ENCODE assay signal across 21 cellular contexts in genomic region chr4:18014269-18014668, GRCh38. TPM values are rescaled to one million over a fixed set of nuclear protein-coding genes. Genes with fewer than 3 reads are reported as not detected.
DNase-seq lines count a peak whose midpoint lies in the region; ATAC-seq and TF ChIP-seq lines count a peak whose summit lies in the region.
"Had no signal": no experiment of that assay in that cellular context is flagged by ENCODE, and none has a peak within 500 bp of the region (broad histone marks: within the 10 kb centered on the region; RNA-seq: fewer than 3 reads in every experiment).

No MANE protein-coding gene starts in this region.

- ATAC-seq in SK-N-SH treated with all-trans-retinoic acid at 6 μM for 48 hours, result no peak
- no peak for ATAC-seq in HG03159 (IDR thresholded peaks at IDR 0.05; ENCODE audit: unreplicated experiment)
- ATAC-seq in HG02571 (IDR thresholded peaks at IDR 0.05; ENCODE audit: unreplicated experiment), result no peak

- intact Hi-C loops in dendritic cell treated with granulocyte-macrophage colony-stimulating factor and Interleukin-4, amounts not matched to agents 40 ng/mL and 50 ng/mL, for 4 days (cut with micrococcal nuclease), result no loop called here

- H3K9me2 ChIP-seq in Loucy (replicated peaks; ENCODE audit: low read depth, low read length), result no peaks in the 10 kb centered on the region

- no peak overlapping the region for H3K4me3 ChIP-seq in Loucy (ENCODE audit: low read length, poor library complexity, severe bottlenecking)
- H3K4me3 ChIP-seq: BLaER1 had no signal

- H3K36me3 Mint-ChIP-seq in dendritic cell treated with granulocyte-macrophage colony-stimulating factor and Interleukin-4, amounts not matched to agents 40 ng/mL and 50 ng/mL, for 4 days (ENCODE audit: low read depth), result no peaks in the 10 kb centered on the region
- no peaks in the 10 kb centered on the region for H3K36me3 Mint-ChIP-seq in mesothelial cell of epicardium
- peaks cover 2% of the 10 kb centered on the region for H3K36me3 Mint-ChIP-seq in activated naive CD8-positive, alpha-beta T cell treated with anti-CD3 and anti-CD28 coated beads for 36 hours
- H3K36me3 Mint-ChIP-seq: CD4-positive, alpha-beta memory T cell; CD4-positive, CD25-positive, alpha-beta regulatory T cell had no signal

- H3K27me3 Mint-ChIP-seq in dendritic cell treated with granulocyte-macrophage colony-stimulating factor and Interleukin-4, amounts not matched to agents 40 ng/mL and 50 ng/mL, for 4 days, result no peaks in the 10 kb centered on the region
- no peaks in the 10 kb centered on the region for H3K27me3 Mint-ChIP-seq in mesothelial cell of epicardium (ENCODE audit: low read depth)
- peaks cover 5% of the 10 kb centered on the region for H3K27me3 Mint-ChIP-seq in activated naive CD8-positive, alpha-beta T cell treated with anti-CD3 and anti-CD28 coated beads for 36 hours
- H3K27me3 Mint-ChIP-seq: CD4-positive, alpha-beta memory T cell had no signal

- peak overlapping the region; percentile 24 for H3K4me3 Mint-ChIP-seq in dendritic cell treated with granulocyte-macrophage colony-stimulating factor and Interleukin-4, amounts not matched to agents 40 ng/mL and 50 ng/mL, for 4 days
- H3K4me3 Mint-ChIP-seq in mesothelial cell of epicardium, result no peak overlapping the region
- no peak overlapping the region for H3K4me3 Mint-ChIP-seq in activated naive CD8-positive, alpha-beta T cell treated with anti-CD3 and anti-CD28 coated beads for 36 hours
- H3K4me3 Mint-ChIP-seq: CD4-positive, alpha-beta memory T cell; CD8-positive, alpha-beta memory T cell had no signal

- peaks cover 98% of the 10 kb centered on the region for H3K79me2 ChIP-seq in Loucy (ENCODE audit: insufficient read depth, low read length)

- no peaks in the 10 kb centered on the region for H3K27me3 ChIP-seq in Loucy (ENCODE audit: insufficient read depth, low read length, poor library complexity, severe bottlenecking)
- H3K27me3 ChIP-seq: BE2C, BLaER1 had no signal

- peaks cover 97% of the 10 kb centered on the region for H4K20me1 ChIP-seq in Loucy (ENCODE audit: insufficient read depth, low read length, poor library complexity, severe bottlenecking)

- H3K4me1 ChIP-seq in Loucy (ENCODE audit: insufficient read depth, low read length, poor library complexity, severe bottlenecking), result peaks cover 66% of the 10 kb centered on the region

- peak overlapping the region; percentile 11 for H3K27ac Mint-ChIP-seq in dendritic cell treated with granulocyte-macrophage colony-stimulating factor and Interleukin-4, amounts not matched to agents 40 ng/mL and 50 ng/mL, for 4 days
- H3K27ac Mint-ChIP-seq in mesothelial cell of epicardium, result peak overlapping the region; percentile 44
- H3K27ac Mint-ChIP-seq in activated naive CD8-positive, alpha-beta T cell treated with anti-CD3 and anti-CD28 coated beads for 36 hours, result no peak overlapping the region
- H3K27ac Mint-ChIP-seq: CD4-positive, alpha-beta memory T cell; CD8-positive, alpha-beta memory T cell had no signal

- H3F3A ChIP-seq in Loucy (ENCODE audit: low read depth), result no peaks in the 10 kb centered on the region

- no peak for DNase-seq in mesothelial cell of epicardium (ENCODE audit: low spot score in 2 of 2, unreplicated experiment in 2 of 2)
- no peak for DNase-seq in NCI-H82 (lab: John Stamatoyannopoulos, UW)
- DNase-seq in activated naive CD8-positive, alpha-beta T cell treated with anti-CD3 and anti-CD28 coated beads for 36 hours, result no peak
- DNase-seq: 8988T; ACHN; BE2C; C1 segment of cervical spinal cord; CD4-positive, alpha-beta memory T cell; CD4-positive, CD25-positive, alpha-beta regulatory T cell; CD8-positive, alpha-beta memory T cell; COR-L47; DMS 273 treated with DMSO at 0.1 percent for 48 hours; DMS153; DMS79 treated with DMSO at 0.1 percent for 48 hours; GF-D8 had no signal

- H3K9me3 ChIP-seq in Loucy (ENCODE audit: insufficient read depth, low read depth, low read length), result no peaks in the 10 kb centered on the region
- H3K9me3 ChIP-seq: BE2C had no signal

- H3K4me1 Mint-ChIP-seq in dendritic cell treated with granulocyte-macrophage colony-stimulating factor and Interleukin-4, amounts not matched to agents 40 ng/mL and 50 ng/mL, for 4 days (ENCODE audit: low read depth), result peaks cover 42% of the 10 kb centered on the region
- peaks cover 36% of the 10 kb centered on the region for H3K4me1 Mint-ChIP-seq in mesothelial cell of epicardium
- H3K4me1 Mint-ChIP-seq in activated naive CD8-positive, alpha-beta T cell treated with anti-CD3 and anti-CD28 coated beads for 36 hours, result peaks cover 20% of the 10 kb centered on the region

- no peaks in the 10 kb centered on the region for H3K9me3 Mint-ChIP-seq in dendritic cell treated with granulocyte-macrophage colony-stimulating factor and Interleukin-4, amounts not matched to agents 40 ng/mL and 50 ng/mL, for 4 days
- H3K9me3 Mint-ChIP-seq in mesothelial cell of epicardium, result no peaks in the 10 kb centered on the region
- H3K9me3 Mint-ChIP-seq in activated naive CD8-positive, alpha-beta T cell treated with anti-CD3 and anti-CD28 coated beads for 36 hours, result no peaks in the 10 kb centered on the region
- H3K9me3 Mint-ChIP-seq: CD4-positive, alpha-beta memory T cell; CD8-positive, alpha-beta memory T cell had no signal

- H2AFZ ChIP-seq in Loucy (ENCODE audit: low read length), result no peak overlapping the region

- no peak overlapping the region for H3K9ac ChIP-seq in Loucy (ENCODE audit: low read depth, low read length, poor library complexity, severe bottlenecking)
- H3K9ac ChIP-seq: BLaER1 had no signal

- H3K36me3 ChIP-seq in Loucy (ENCODE audit: insufficient read depth, low read length), result no peaks in the 10 kb centered on the region
- H3K36me3 ChIP-seq: BE2C had no signal

- peak overlapping the region; percentile 91 for H3K4me2 ChIP-seq in Loucy (ENCODE audit: low read depth, low read length, poor library complexity, severe bottlenecking)
- H3K4me2 ChIP-seq: BLaER1 had no signal

- no peak for TF ChIP-seq CTCF in Loucy (conservative IDR thresholded peaks at IDR 0.05; ENCODE audit: low read length)
- no peak for TF ChIP-seq CTCF in mesothelial cell of epicardium (IDR thresholded peaks at IDR 0.05; ENCODE audit: unreplicated experiment)

TF ChIP-seq in SK-N-SH treated with all-trans-retinoic acid at 6 μM for 48 hours, 23 proteins besides CTCF, POLR2A, EP300 and RAD21:
- peak; percentile 35; the same call in 1 of the 2 replicates for TF ChIP-seq TCF4 (CRISPR knock-in tag; IDR thresholded peaks at IDR 0.05; ENCODE audit: borderline replicate concordance)
- TF ChIP-seq ZC3H10 (CRISPR knock-in tag; IDR thresholded peaks at IDR 0.05), result no peak
- peak; percentile 51; the same call in 1 of the 2 replicates for TF ChIP-seq ISL1 (CRISPR knock-in tag; IDR thresholded peaks at IDR 0.05)

RNA-seq across cellular contexts. Expression of gene LCORL, which starts 7.3 kb away (rescaled TPM):
- total RNA-seq in mesothelial cell of epicardium, result 20.9 to 21.6 TPM (median 21.3 TPM) in 3 replicates
- total RNA-seq in activated naive CD8-positive, alpha-beta T cell treated with anti-CD3 and anti-CD28 coated beads for 36 hours, result 1 to 10 TPM; 4.6 to 7.1 TPM
